9 cellular contexts compared by ENCODE assay signal in genomic region chr19:18098891-18099622, GRCh38. TPM values are rescaled to one million over a fixed set of nuclear protein-coding genes. Genes with fewer than 3 reads are reported as not detected.
DNase-seq lines count a peak whose midpoint lies in the region; ATAC-seq and TF ChIP-seq lines count a peak whose summit lies in the region.
"Had no signal": no experiment of that assay in that cellular context is flagged by ENCODE, and none has a peak within 500 bp of the region (broad histone marks: within the 10 kb centered on the region; RNA-seq: fewer than 3 reads in every experiment).

No MANE protein-coding gene starts in this region.

- H3K27me3 ChIP-seq in CD8-positive, alpha-beta memory T cell (ENCODE audit: insufficient read depth, low read length, poor library complexity, severe bottlenecking): no peaks in the 10 kb centered on the region
- no peaks in the 10 kb centered on the region for H3K27me3 ChIP-seq in lower lobe of right lung (ENCODE audit: low read depth)

- peak; percentile 43 for ATAC-seq in GM19455 (IDR thresholded peaks at IDR 0.05; ENCODE audit: unreplicated experiment)
- ATAC-seq in HG03521 (IDR thresholded peaks at IDR 0.05; ENCODE audit: unreplicated experiment): peak; percentile 32
- ATAC-seq in lower lobe of right lung: no peak

- TF ChIP-seq CTCF in lower lobe of right lung (IDR thresholded peaks at IDR 0.05): no peak

- intact Hi-C loops in activated T-helper 1 cell treated with anti-CD3 and anti-CD28 coated beads, Interleukin-12 subunit alpha, Interleukin-12 subunit beta, Interleukin-2, Interleukin-4 antibody, amounts not matched to agents 30 ng/mL and 10 ng/mL and 1 ng/mL, durations not matched to agents 14 hours and 24 hours and 36 hours (cut with micrococcal nuclease): no loop called here
- intact Hi-C loops in lower lobe of right lung (cut with DNase I): no loop called here

- H3K4me3 ChIP-seq in CD8-positive, alpha-beta memory T cell (ENCODE audit: low read length): peak overlapping the region; percentile 83
- peak overlapping the region; percentile 64 for H3K4me3 ChIP-seq in lower lobe of right lung

- CTCF ChIA-PET in CD8-positive, alpha-beta memory T cell (lab: Charles Lee): interaction anchor here (1.3 to 1.6 kb wide), 3 partner anchors 11 to 14 kb away, joined by 3 to 5 read pairs (median 3); partner anchors contain the start of gene IL12RB1

- H3K36me3 Mint-ChIP-seq in CD8-positive, alpha-beta memory T cell: peaks cover 0 to 2% (median 0%) of the 10 kb centered on the region in 3 donors
- H3K36me3 Mint-ChIP-seq in activated T-helper 1 cell treated with anti-CD3 and anti-CD28 coated beads, Interleukin-12 subunit alpha, Interleukin-12 subunit beta, Interleukin-2, Interleukin-4 antibody, amounts not matched to agents 30 ng/mL and 10 ng/mL and 1 ng/mL, durations not matched to agents 14 hours and 24 hours and 36 hours (ENCODE audit: low read depth): peaks cover 3% of the 10 kb centered on the region

- POLR2A ChIA-PET in CD8-positive, alpha-beta memory T cell (lab: Charles Lee): interaction anchor here (0.7 to 2.3 kb wide), 4 partner anchors 13 to 98 kb away, joined by 3 to 12 read pairs (median 5); no protein-coding TSS in a partner anchor

- H3K4me1 ChIP-seq in CD8-positive, alpha-beta memory T cell (ENCODE audit: insufficient read depth, low read length): peaks cover 27% of the 10 kb centered on the region
- peaks cover 30% of the 10 kb centered on the region for H3K4me1 ChIP-seq in lower lobe of right lung

- peak overlapping the region; percentile 86 to 95 (median 88) for H3K4me3 Mint-ChIP-seq in CD8-positive, alpha-beta memory T cell
- H3K4me3 Mint-ChIP-seq in activated T-helper 1 cell treated with anti-CD3 and anti-CD28 coated beads, Interleukin-12 subunit alpha, Interleukin-12 subunit beta, Interleukin-2, Interleukin-4 antibody, amounts not matched to agents 30 ng/mL and 10 ng/mL and 1 ng/mL, durations not matched to agents 14 hours and 24 hours and 36 hours: peak overlapping the region; percentile 85

- no peak overlapping the region for H3K27ac ChIP-seq in CD8-positive, alpha-beta memory T cell (ENCODE audit: low read depth, low read length)
- H3K27ac ChIP-seq in lower lobe of right lung: no peak overlapping the region

- H3K36me3 ChIP-seq in CD8-positive, alpha-beta memory T cell (ENCODE audit: insufficient read depth, low read length): no peaks in the 10 kb centered on the region
- no peaks in the 10 kb centered on the region for H3K36me3 ChIP-seq in lower lobe of right lung
- H3K36me3 ChIP-seq: HAP-1 had no signal

- H3K4me1 Mint-ChIP-seq in CD8-positive, alpha-beta memory T cell: peaks cover 25 to 33% (median 29%) of the 10 kb centered on the region in 3 donors
- peaks cover 30% of the 10 kb centered on the region for H3K4me1 Mint-ChIP-seq in activated T-helper 1 cell treated with anti-CD3 and anti-CD28 coated beads, Interleukin-12 subunit alpha, Interleukin-12 subunit beta, Interleukin-2, Interleukin-4 antibody, amounts not matched to agents 30 ng/mL and 10 ng/mL and 1 ng/mL, durations not matched to agents 14 hours and 24 hours and 36 hours (ENCODE audit: low read depth)

- H3K9me3 Mint-ChIP-seq in CD8-positive, alpha-beta memory T cell: no peaks in the 10 kb centered on the region
- no peaks in the 10 kb centered on the region for H3K9me3 Mint-ChIP-seq in activated T-helper 1 cell treated with anti-CD3 and anti-CD28 coated beads, Interleukin-12 subunit alpha, Interleukin-12 subunit beta, Interleukin-2, Interleukin-4 antibody, amounts not matched to agents 30 ng/mL and 10 ng/mL and 1 ng/mL, durations not matched to agents 14 hours and 24 hours and 36 hours

- H3K27me3 Mint-ChIP-seq in CD8-positive, alpha-beta memory T cell: no peaks in the 10 kb centered on the region
- peaks cover 6% of the 10 kb centered on the region for H3K27me3 Mint-ChIP-seq in activated T-helper 1 cell treated with anti-CD3 and anti-CD28 coated beads, Interleukin-12 subunit alpha, Interleukin-12 subunit beta, Interleukin-2, Interleukin-4 antibody, amounts not matched to agents 30 ng/mL and 10 ng/mL and 1 ng/mL, durations not matched to agents 14 hours and 24 hours and 36 hours (ENCODE audit: insufficient read depth)

- peak overlapping the region; percentile 39 to 97 (median 92) for H3K27ac Mint-ChIP-seq in CD8-positive, alpha-beta memory T cell
- no peak overlapping the region for H3K27ac Mint-ChIP-seq in activated T-helper 1 cell treated with anti-CD3 and anti-CD28 coated beads, Interleukin-12 subunit alpha, Interleukin-12 subunit beta, Interleukin-2, Interleukin-4 antibody, amounts not matched to agents 30 ng/mL and 10 ng/mL and 1 ng/mL, durations not matched to agents 14 hours and 24 hours and 36 hours

- DNase-seq in CD8-positive, alpha-beta memory T cell: peak; percentile 41 to 70 (median 50)
- DNase-seq in activated T-helper 1 cell treated with anti-CD3 and anti-CD28 coated beads, Interleukin-12 subunit alpha, Interleukin-12 subunit beta, Interleukin-2, Interleukin-4 antibody, amounts not matched to agents 30 ng/mL and 10 ng/mL and 1 ng/mL, durations not matched to agents 14 hours and 24 hours and 36 hours (ENCODE audit: low spot score): no peak
- DNase-seq in lower lobe of right lung (peak; percentile 53), NCI-H128 (lab: John Stamatoyannopoulos, UW; ENCODE audit: unreplicated experiment) (no peak), NCI-H774 (lab: John Stamatoyannopoulos, UW) (no peak), T1000 (lab: John Stamatoyannopoulos, UW) (no peak)

- H3K9me3 ChIP-seq in CD8-positive, alpha-beta memory T cell (ENCODE audit: low read length): no peaks in the 10 kb centered on the region
- no peaks in the 10 kb centered on the region for H3K9me3 ChIP-seq in lower lobe of right lung
- H3K9me3 ChIP-seq: HAP-1 had no signal

RNA-seq across cellular contexts. Expression of gene MAST3, which starts 1.5 kb away (rescaled TPM):
- total RNA-seq in CD8-positive, alpha-beta memory T cell: 10 to 100 TPM; 15.0 to 15.9 TPM
- polyA plus RNA-seq in CD8-positive, alpha-beta memory T cell: 18.6 TPM
- 16.5 and 17.6 TPM in 2 replicates for total RNA-seq in activated T-helper 1 cell treated with anti-CD3 and anti-CD28 coated beads, Interleukin-12 subunit alpha, Interleukin-12 subunit beta, Interleukin-2, Interleukin-4 antibody, amounts not matched to agents 30 ng/mL and 10 ng/mL and 1 ng/mL, durations not matched to agents 14 hours and 24 hours and 36 hours
- total RNA-seq in lower lobe of right lung: 29.2 TPM

RNA-seq across cellular contexts. Expression of gene IL12RB1, which starts 12.3 kb away (rescaled TPM):
- total RNA-seq in CD8-positive, alpha-beta memory T cell: 10 to 100 TPM; 18.9 to 19.6 TPM
- polyA plus RNA-seq in CD8-positive, alpha-beta memory T cell: 43.2 TPM
- 44.5 and 47.5 TPM in 2 replicates for total RNA-seq in activated T-helper 1 cell treated with anti-CD3 and anti-CD28 coated beads, Interleukin-12 subunit alpha, Interleukin-12 subunit beta, Interleukin-2, Interleukin-4 antibody, amounts not matched to agents 30 ng/mL and 10 ng/mL and 1 ng/mL, durations not matched to agents 14 hours and 24 hours and 36 hours
- total RNA-seq in lower lobe of right lung: 14.6 TPM

RNA-seq across cellular contexts. Expression of gene PIK3R2, which starts 53.9 kb away (rescaled TPM):
- total RNA-seq in CD8-positive, alpha-beta memory T cell: 10 to 100 TPM; 17.7 to 17.9 TPM
- 5.7 TPM for polyA plus RNA-seq in CD8-positive, alpha-beta memory T cell
- 14.7 and 15.6 TPM in 2 replicates for total RNA-seq in activated T-helper 1 cell treated with anti-CD3 and anti-CD28 coated beads, Interleukin-12 subunit alpha, Interleukin-12 subunit beta, Interleukin-2, Interleukin-4 antibody, amounts not matched to agents 30 ng/mL and 10 ng/mL and 1 ng/mL, durations not matched to agents 14 hours and 24 hours and 36 hours
- total RNA-seq in lower lobe of right lung: 21.6 TPM

Comparison
In these comparisons a context has a peak if more than half of its experiments do, and no peak if none do; other contexts are left out.
1. DNase-seq: peak in CD8-positive, alpha-beta memory T cell (5 of 5) and lower lobe of right lung (single experiment); none in activated T-helper 1 cell treated with anti-CD3 and anti-CD28 coated beads, Interleukin-12 subunit alpha, Interleukin-12 subunit beta, Interleukin-2, Interleukin-4 antibody, amounts not matched to agents 30 ng/mL and 10 ng/mL and 1 ng/mL, durations not matched to agents 14 hours and 24 hours and 36 hours (single experiment), NCI-H128 (single experiment), NCI-H774 (single experiment) and T1000 (single experiment).
2. ATAC-seq: peak in GM19455 (single experiment) and HG03521 (single experiment); none in lower lobe of right lung (0 of 2).